9 cellular contexts compared by ENCODE assay signal in the genomic region with DNA sequence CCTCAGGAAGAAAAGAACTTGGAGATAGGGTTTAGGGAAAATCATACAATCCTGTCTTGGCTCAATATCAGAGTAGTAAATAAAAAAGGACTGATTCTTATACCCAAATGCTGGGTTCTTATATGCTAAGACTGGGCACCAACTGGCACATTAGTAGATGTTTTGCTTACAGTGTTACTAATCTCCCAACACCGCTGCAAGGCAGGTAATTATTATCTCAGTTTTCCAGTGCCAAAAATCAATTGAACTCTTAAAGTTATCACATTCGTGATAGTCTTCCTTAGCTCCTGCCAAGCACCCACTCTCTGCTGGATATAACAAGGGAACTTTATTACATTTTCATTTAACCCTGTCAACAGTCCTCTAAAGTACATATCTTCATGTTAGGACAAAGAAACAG. TPM values are rescaled to one million over a fixed set of nuclear protein-coding genes. Genes with fewer than 3 reads are reported as not detected.
A peak's percentile ranks its signal among the peaks of the same experiment; 100 is the strongest.
DNase-seq lines count a peak whose midpoint lies in the region; ATAC-seq and TF ChIP-seq lines count a peak whose summit lies in the region.
"Had no signal": no experiment of that assay in that cellular context is flagged by ENCODE, and none has a peak within 500 bp of the region (broad histone marks: within the 10 kb centered on the region; RNA-seq: fewer than 3 reads in every experiment).

No MANE protein-coding gene starts in this region.

- no peaks in the 10 kb centered on the region for H3K27me3 ChIP-seq in mucosa of stomach (ENCODE audit: control insufficient read depth, insufficient read depth, low read length)
- H3K27me3 ChIP-seq in tibial nerve: no peaks in the 10 kb centered on the region

- DNase-seq in NB4 (ENCODE audit: low read depth) (no peak), choroid plexus epithelial cell (ENCODE audit: low read depth) (no peak), tibial nerve (ENCODE audit: low spot score in 2 of 2) (no peak), EL (no peak), HT-29 (ENCODE audit: low spot score) (no peak)
- DNase-seq: stimulated activated CD8-positive, alpha-beta memory T cell treated with anti-CD3 and anti-CD28 coated beads, Interleukin-4, amount 100 ng/mL, for 48 hours had no signal

- TF ChIP-seq CTCF in NB4 (IDR thresholded peaks at IDR 0.05; ENCODE audit: low read depth, low read length) (no peak), choroid plexus epithelial cell (conservative IDR thresholded peaks at IDR 0.05; ENCODE audit: low read depth, low read length) (no peak), tibial nerve (IDR thresholded peaks at IDR 0.05) (no peak)

- peaks cover 34% of the 10 kb centered on the region for H3K4me1 ChIP-seq in mucosa of stomach (ENCODE audit: control insufficient read depth, insufficient read depth, low read length)
- H3K4me1 ChIP-seq in tibial nerve: peaks cover 0 to 50% (median 15%) of the 10 kb centered on the region in 4 donors

- TF ChIP-seq POLR2A in NB4 (IDR thresholded peaks at IDR 0.05; ENCODE audit: extremely low read depth, insufficient read length): no peak
- TF ChIP-seq POLR2A in tibial nerve (IDR thresholded peaks at IDR 0.05): no peak

- peak overlapping the region; percentile 83 for H3K9ac ChIP-seq in mucosa of stomach (ENCODE audit: low read length)

- no peaks in the 10 kb centered on the region for H3K36me3 ChIP-seq in mucosa of stomach (ENCODE audit: control insufficient read depth, insufficient read depth, low read length)
- peaks cover 0 to 45% (median 0%) of the 10 kb centered on the region in 3 donors for H3K36me3 ChIP-seq in tibial nerve

- WGBS in tibial nerve, 2 donors: 21 to 29% methylated on average over 2 of the region's 2 CpGs

- H3K9me3 ChIP-seq in mucosa of stomach (ENCODE audit: control insufficient read depth, low read length) (no peaks in the 10 kb centered on the region), tibial nerve (no peaks in the 10 kb centered on the region)

- no peak for ATAC-seq in esophagus mucosa

- H3K4me3 ChIP-seq in NB4 (ENCODE audit: low read depth, low read length): peak overlapping the region; percentile 59
- H3K4me3 ChIP-seq in choroid plexus epithelial cell (ENCODE audit: low read depth, low read length): peak overlapping the region; percentile 72
- peak overlapping the region; percentile 69 for H3K4me3 ChIP-seq in mucosa of stomach (ENCODE audit: low read length)
- peak overlapping the region; percentile 60 to 81 (median 66) for H3K4me3 ChIP-seq in tibial nerve

- no peak for TF ChIP-seq EP300 in tibial nerve (IDR thresholded peaks at IDR 0.05)

- H3K27ac ChIP-seq in tibial nerve: peak overlapping the region in 3 of 4 donors; percentile 82 to 93 (median 92)

RNA-seq across cellular contexts. Expression of a gene that starts 25.0 kb away (rescaled TPM):
- not detected for total RNA-seq in tibial nerve
- not detected for total RNA-seq in esophagus mucosa
- total RNA-seq in HT-29 (2014; rRNA removed; shearing (Covaris generic)): not detected in 2 replicates
- total RNA-seq: H1 had no signal
